In the genomic region with DNA sequence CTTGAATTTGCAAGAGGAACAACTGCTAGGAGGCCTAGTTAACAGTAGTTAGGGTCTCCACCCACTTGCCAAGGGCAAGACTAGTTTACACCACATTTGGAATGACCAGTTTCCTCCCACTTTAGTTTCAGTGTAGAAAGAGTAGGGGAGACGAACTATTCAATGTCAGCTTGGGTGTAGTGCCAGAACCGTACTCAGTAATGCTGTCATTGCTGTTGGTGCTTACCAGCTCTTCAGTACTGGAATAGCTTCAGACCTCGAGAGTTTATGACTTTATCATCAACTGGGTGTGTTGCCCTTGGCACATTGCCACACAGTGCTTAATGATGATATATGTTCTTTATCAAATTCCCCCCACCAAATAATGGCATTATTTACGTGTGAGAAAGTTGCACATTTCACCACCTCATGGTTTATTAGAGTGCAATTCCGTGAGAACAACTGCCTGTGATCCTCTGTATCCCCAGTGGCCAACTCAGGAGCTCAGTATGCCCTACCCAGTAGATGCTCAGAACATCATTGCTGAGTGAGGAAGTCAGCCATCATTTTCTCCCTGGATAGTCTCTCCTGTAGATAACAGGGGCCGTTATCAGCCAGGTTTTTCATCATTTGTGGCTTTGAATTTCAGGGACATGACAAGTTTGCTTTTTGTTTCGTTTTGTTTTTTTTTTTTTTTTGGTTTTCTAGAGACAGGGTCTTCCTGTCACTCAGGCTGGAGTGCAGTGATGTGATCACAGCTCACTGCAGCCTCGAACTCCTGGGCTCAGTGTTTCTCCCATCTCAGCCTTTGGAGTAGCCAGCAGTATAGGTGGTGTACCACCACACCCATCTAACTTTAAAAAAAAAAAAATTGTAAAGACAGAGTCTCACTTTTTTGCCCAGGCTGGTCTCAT, we compare ENCODE assay signal across 10 cellular contexts.
A peak's percentile ranks its signal among the peaks of the same experiment; 100 is the strongest.
DNase-seq lines count a peak whose midpoint lies in the region; ATAC-seq, FAIRE-seq and TF ChIP-seq lines count a peak whose summit lies in the region.
"Had no signal": no experiment of that assay in that cellular context is flagged by ENCODE, and none has a peak within 500 bp of the region (broad histone marks: within the 10 kb centered on the region; RNA-seq: fewer than 3 reads in every experiment).

No MANE protein-coding gene starts in this region.

- no peak for TF ChIP-seq POLR2A in lower leg skin (IDR thresholded peaks at IDR 0.05)

- H3K4me1 Mint-ChIP-seq in central memory CD8-positive, alpha-beta T cell, result peaks cover 38% of the 10 kb centered on the region

- DNase-seq in A172 (ENCODE audit: low spot score), result peak; percentile 2
- no peak for DNase-seq in GM18507 (ENCODE audit: extremely low spot score, insufficient read length, low read depth)
- peak; percentile 1 for DNase-seq in NCI-H69 (lab: John Stamatoyannopoulos, UW)
- DNase-seq in central memory CD8-positive, alpha-beta T cell (ENCODE audit: low spot score in 2 of 2), result peak in 1 of 2 donors; percentile 19
- DNase-seq in activated effector memory CD4-positive, alpha-beta T cell treated with anti-CD3 and anti-CD28 coated beads, Interleukin-2, amount 50 U/mL, for 16 hours, result no peak
- DNase-seq in lower leg skin (ENCODE audit: low spot score in 2 of 2), result no peak
- DNase-seq in HTR-8/SVneo (ENCODE audit: insufficient read length, low spot score), result no peak
- DNase-seq: amniotic stem cell had no signal

- no peaks in the 10 kb centered on the region for H3K9me3 Mint-ChIP-seq in central memory CD8-positive, alpha-beta T cell

- peak overlapping the region; percentile 82 for H3K27ac Mint-ChIP-seq in central memory CD8-positive, alpha-beta T cell (ENCODE audit: low read depth)

- H3K4me3 Mint-ChIP-seq in central memory CD8-positive, alpha-beta T cell, result peak overlapping the region; percentile 72

- peak; percentile 5 for FAIRE-seq in GM18507 (lab: Jason Lieb, UNC)
- FAIRE-seq in HTR-8/SVneo (lab: Jason Lieb, UNC), result no peak

- intact Hi-C loops in lower leg skin (cut with DNase I; ENCODE audit: low total_unique reads), result no loop called here

- TF ChIP-seq CTCF in lower leg skin (IDR thresholded peaks at IDR 0.05), result no peak

- H3K36me3 Mint-ChIP-seq in central memory CD8-positive, alpha-beta T cell (ENCODE audit: insufficient read depth), result peaks cover 36% of the 10 kb centered on the region

- no peaks in the 10 kb centered on the region for H3K27me3 Mint-ChIP-seq in central memory CD8-positive, alpha-beta T cell

- peak; percentile 70 for ATAC-seq in central memory CD8-positive, alpha-beta T cell (replicated peaks; ENCODE audit: extremely low read depth, poor library complexity, severe bottlenecking)
- ATAC-seq in HG02852 (IDR thresholded peaks at IDR 0.05; ENCODE audit: unreplicated experiment), result no peak

- WGBS in lower leg skin, 2 donors, result 35 to 52% methylated on average over 8 of the region's 8 CpGs

- H3K4me3 ChIP-seq in lower leg skin (ENCODE audit: low read depth, poor library complexity, severe bottlenecking), result no peak overlapping the region
- H3K4me3 ChIP-seq: thoracic aorta had no signal

Comparison
In these comparisons a context has a peak if more than half of its experiments do, and no peak if none do; other contexts are left out.
1. DNase-seq: peak in A172 (single experiment) and NCI-H69 (single experiment); none in GM18507 (single experiment), activated effector memory CD4-positive, alpha-beta T cell treated with anti-CD3 and anti-CD28 coated beads, Interleukin-2, amount 50 U/mL, for 16 hours (single experiment), lower leg skin (0 of 2) and HTR-8/SVneo (single experiment).